ENCODE assay signal across 1 cellular context in genomic region chr18:63291278-63291677, GRCh38.
TF ChIP-seq lines count a peak whose summit lies in the region.

No MANE protein-coding gene starts in this region.

TF ChIP-seq in HEK293, 187 proteins besides CTCF, POLR2A, EP300 and RAD21 (continued from another document):
- TF ChIP-seq ZBTB11 (tag by site-specific recombination; conservative IDR thresholded peaks at IDR 0.05; ENCODE audit: low read depth): no peak
